Comparison of ENCODE assay signal across 11 cellular contexts in genomic region chr12:92185052-92185451, GRCh38. TPM values are rescaled to one million over a fixed set of nuclear protein-coding genes. Genes with fewer than 3 reads are reported as not detected.
DNase-seq lines count a peak whose midpoint lies in the region; ATAC-seq, FAIRE-seq and TF ChIP-seq lines count a peak whose summit lies in the region.
"Had no signal": no experiment of that assay in that cellular context is flagged by ENCODE, and none has a peak within 500 bp of the region (broad histone marks: within the 10 kb centered on the region; RNA-seq: fewer than 3 reads in every experiment).

No MANE protein-coding gene starts in this region.

- H3K4me3 ChIP-seq in testis = no peak overlapping the region

- POLR2A ChIA-PET in HEK293T (lab: Yijun Ruan, JAX) = no interaction called here

- no peaks in the 10 kb centered on the region for H3K27me3 ChIP-seq in testis

- no peak overlapping the region for H3K27ac ChIP-seq in testis

- intact Hi-C loops in testis (cut with DNase I; ENCODE audit: low total_unique reads) = no loop called here

- no peak for TF ChIP-seq POLR2A in testis (IDR thresholded peaks at IDR 0.05)

- H3K9me3 ChIP-seq in testis = no peaks in the 10 kb centered on the region
- H3K9me3 ChIP-seq: SK-N-SH had no signal

- no peak for FAIRE-seq in HTR-8/SVneo (lab: Jason Lieb, UNC)

- DNase-seq in globus pallidus (ENCODE audit: low spot score) (peak; percentile 11), testis (no peak), HEK293T (ENCODE audit: extremely low spot score) (no peak), HTR-8/SVneo (ENCODE audit: insufficient read length, low spot score) (no peak), glomerular visceral epithelial cell (ENCODE audit: extremely low spot score) (no peak)
- DNase-seq: dermis blood vessel endothelial cell, GOT3, SK-N-SH had no signal

- no peak for TF ChIP-seq CTCF in testis (IDR thresholded peaks at IDR 0.05)

- CTCF ChIA-PET in HEK293T (lab: Yijun Ruan, JAX) = no interaction called here

- H3K4me1 ChIP-seq in testis = no peaks in the 10 kb centered on the region

- no peaks in the 10 kb centered on the region for H3K36me3 ChIP-seq in testis (ENCODE audit: low read depth, missing control alignments)

- ATAC-seq in GM18517 (IDR thresholded peaks at IDR 0.05; ENCODE audit: unreplicated experiment) = peak; percentile 74
- ATAC-seq in GM21528 (IDR thresholded peaks at IDR 0.05; ENCODE audit: low FRiP score, unreplicated experiment) = peak; percentile 76
- ATAC-seq in HG03558 (IDR thresholded peaks at IDR 0.05; ENCODE audit: extremely low read depth, unreplicated experiment) = peak; percentile 63

TF ChIP-seq in HEK293T, 16 proteins besides CTCF, POLR2A, EP300 and RAD21:
- no peak for TF ChIP-seq NFRKB (IDR thresholded peaks at IDR 0.05)
- TF ChIP-seq PKNOX1 (IDR thresholded peaks at IDR 0.05) = no peak
- no peak for TF ChIP-seq LEF1 (IDR thresholded peaks at IDR 0.05; ENCODE audit: borderline replicate concordance)
- TF ChIP-seq TARDBP (IDR thresholded peaks at IDR 0.05) = no peak

RNA-seq across cellular contexts. Expression of gene BTG1, which starts 39.4 kb away (rescaled TPM):
- 10 to 100 TPM; 23.8 to 37.0 TPM for total RNA-seq in testis
- 65.3 TPM for polyA plus RNA-seq in testis (ENCODE audit: insufficient read depth, low read depth, low replicate concordance)
